Comparison of ENCODE assay signal across 34 cellular contexts in the genomic region with DNA sequence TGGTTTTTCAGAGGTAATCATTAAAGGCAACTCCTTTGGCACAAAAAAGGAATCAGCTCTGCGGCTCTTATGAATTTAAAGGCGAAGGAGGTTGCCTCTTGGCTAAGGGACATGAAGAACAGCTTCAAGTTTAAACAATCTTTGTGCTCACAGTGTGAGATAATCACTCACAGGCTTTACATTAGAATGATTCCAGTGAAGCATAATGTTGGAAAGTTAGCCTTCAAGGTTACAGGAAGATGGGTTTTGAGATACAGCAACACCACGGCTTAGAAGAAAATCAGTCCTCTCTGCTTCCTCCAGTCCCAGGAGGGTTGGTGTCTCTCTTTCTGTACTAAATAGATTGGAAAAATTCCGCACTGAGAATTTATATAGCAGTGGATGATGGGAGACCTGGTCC. TPM values are rescaled to one million over a fixed set of nuclear protein-coding genes. Genes with fewer than 3 reads are reported as not detected.
"Had no signal": no experiment of that assay in that cellular context is flagged by ENCODE, and none has a peak within 500 bp of the region (broad histone marks: within the 10 kb centered on the region; RNA-seq: fewer than 3 reads in every experiment).

No MANE protein-coding gene starts in this region.

- H3K4me3 ChIP-seq: esophagus muscularis mucosa, gastroesophageal sphincter had no signal

- FAIRE-seq: astrocyte, bronchial epithelial cell, colon had no signal

- DNase-seq: activated B cell treated with CpG ODN at 0.5 μM for 24 hours; activated CD4-positive, alpha-beta T cell treated with anti-CD3 and anti-CD28 coated beads for 48 hours; activated CD4-positive, alpha-beta T cell treated with anti-CD3 and anti-CD28 coated beads, Interleukin-2, amount 50 U/mL, for 1 hour; activated CD4-positive, alpha-beta T cell treated with anti-CD3 and anti-CD28 coated beads, Interleukin-2, amount 50 U/mL, for 48 hours; activated CD8-positive, alpha-beta memory T cell treated with anti-CD3 and anti-CD28 coated beads for 24 hours; activated CD8-positive, alpha-beta T cell treated with anti-CD3 and anti-CD28 coated beads for 36 hours; activated effector memory CD4-positive, alpha-beta T cell treated with anti-CD3 and anti-CD28 coated beads, Interleukin-2, amount 50 U/mL, for 16 hours; activated naive CD4-positive, alpha-beta T cell; activated naive CD4-positive, alpha-beta T cell treated with anti-CD3 and anti-CD28 coated beads, Interleukin-2, amount 10 ng/mL, durations not matched to agents 7 days and 5 days; activated naive CD8-positive, alpha-beta T cell treated with anti-CD3 and anti-CD28 coated beads, Interleukin-2, amount 10 ng/mL, durations not matched to agents 7 days and 5 days; activated T-cell treated with anti-CD3 and anti-CD28 coated beads, Interleukin-2, amount 50 U/mL, for 4 hours; amniotic stem cell; anterior cingulate cortex; brain microvascular endothelial cell; caudate nucleus; cortex of kidney; dermis blood vessel endothelial cell; effector CD4-positive, alpha-beta T cell; effector memory CD8-positive, alpha-beta T cell; foreskin melanocyte; SW 1271; T-cell; T-helper 9 cell; WERI-Rb-1 had no signal

- H3K4me3 Mint-ChIP-seq: activated B cell treated with CpG ODN at 0.5 μM for 24 hours; activated CD8-positive, alpha-beta T cell treated with anti-CD3 and anti-CD28 coated beads for 36 hours; activated naive CD4-positive, alpha-beta T cell treated with anti-CD3 and anti-CD28 coated beads, Interleukin-2, amount 10 ng/mL, durations not matched to agents 7 days and 5 days; activated naive CD8-positive, alpha-beta T cell treated with anti-CD3 and anti-CD28 coated beads, Interleukin-2, amount 10 ng/mL, durations not matched to agents 7 days and 5 days; activated T-cell treated with anti-CD3 and anti-CD28 coated beads, Interleukin-2, amount 50 U/mL, for 4 hours; activated T-helper 1 cell treated with anti-CD3 and anti-CD28 coated beads, Interleukin-12 subunit alpha, Interleukin-12 subunit beta, Interleukin-2, Interleukin-4 antibody, amounts not matched to agents 30 ng/mL and 10 ng/mL and 1 ng/mL, durations not matched to agents 14 hours and 24 hours and 36 hours; effector memory CD8-positive, alpha-beta T cell; T-cell; T-helper 1 cell treated with Interleukin-12 subunit alpha and Interleukin-12 subunit beta and Interleukin-4 antibody, amounts not matched to agents 30 μg/mL and 1 μg/mL, for 36 hours had no signal

- H3K36me3 ChIP-seq: brain microvascular endothelial cell, esophagus muscularis mucosa, gastroesophageal sphincter, WERI-Rb-1 had no signal

- H3K27me3 Mint-ChIP-seq: activated CD8-positive, alpha-beta T cell treated with anti-CD3 and anti-CD28 coated beads for 36 hours; effector memory CD8-positive, alpha-beta T cell; T-cell had no signal

- H3K9me3 ChIP-seq: esophagus muscularis mucosa, gastroesophageal sphincter had no signal

- H3K4me1 Mint-ChIP-seq: activated B cell treated with CpG ODN at 0.5 μM for 24 hours had no signal

- H3K27ac ChIP-seq: brain microvascular endothelial cell, esophagus muscularis mucosa, gastroesophageal sphincter, WERI-Rb-1 had no signal

- H3K27ac Mint-ChIP-seq: activated B cell treated with CpG ODN at 0.5 μM for 24 hours; activated CD8-positive, alpha-beta T cell treated with anti-CD3 and anti-CD28 coated beads for 36 hours; activated naive CD4-positive, alpha-beta T cell treated with anti-CD3 and anti-CD28 coated beads, Interleukin-2, amount 10 ng/mL, durations not matched to agents 7 days and 5 days; activated naive CD4-positive, alpha-beta T cell treated with anti-CD3 and anti-CD28 coated beads, Interleukin-2, amount 50 U/mL, for 72 hours; activated naive CD8-positive, alpha-beta T cell treated with anti-CD3 and anti-CD28 coated beads, Interleukin-2, amount 10 ng/mL, durations not matched to agents 7 days and 5 days; activated T-helper 1 cell treated with anti-CD3 and anti-CD28 coated beads, Interleukin-12 subunit alpha, Interleukin-12 subunit beta, Interleukin-2, Interleukin-4 antibody, amounts not matched to agents 30 ng/mL and 10 ng/mL and 1 ng/mL, durations not matched to agents 14 hours and 24 hours and 36 hours; activated T-helper 2 cell treated with anti-CD3 and anti-CD28 coated beads, Interferon-gamma antibody, Interleukin-2, Interleukin-4, amounts not matched to agents 10 μg/mL and 5 μg/mL and 100 μg/mL, durations not matched to agents 14 hours and 24 hours and 36 hours; effector memory CD8-positive, alpha-beta T cell; T-cell; T-helper 1 cell treated with Interleukin-12 subunit alpha and Interleukin-12 subunit beta and Interleukin-4 antibody, amounts not matched to agents 30 μg/mL and 1 μg/mL, for 36 hours had no signal

- H3K9me3 Mint-ChIP-seq: activated B cell treated with CpG ODN at 0.5 μM for 24 hours; activated CD8-positive, alpha-beta T cell treated with anti-CD3 and anti-CD28 coated beads for 36 hours; activated naive CD4-positive, alpha-beta T cell treated with anti-CD3 and anti-CD28 coated beads, Interleukin-2, amount 10 ng/mL, durations not matched to agents 7 days and 5 days; activated naive CD4-positive, alpha-beta T cell treated with anti-CD3 and anti-CD28 coated beads, Interleukin-2, amount 50 U/mL, for 72 hours; activated T-cell treated with anti-CD3 and anti-CD28 coated beads, Interleukin-2, amount 50 U/mL, for 4 hours; activated T-helper 1 cell treated with anti-CD3 and anti-CD28 coated beads, Interleukin-12 subunit alpha, Interleukin-12 subunit beta, Interleukin-2, Interleukin-4 antibody, amounts not matched to agents 30 ng/mL and 10 ng/mL and 1 ng/mL, durations not matched to agents 14 hours and 24 hours and 36 hours; activated T-helper 2 cell treated with anti-CD3 and anti-CD28 coated beads, Interferon-gamma antibody, Interleukin-2, Interleukin-4, amounts not matched to agents 10 μg/mL and 5 μg/mL and 100 μg/mL, durations not matched to agents 14 hours and 24 hours and 36 hours; effector memory CD8-positive, alpha-beta T cell; T-cell; T-helper 1 cell treated with Interleukin-12 subunit alpha and Interleukin-12 subunit beta and Interleukin-4 antibody, amounts not matched to agents 30 μg/mL and 1 μg/mL, for 36 hours had no signal

- ATAC-seq: activated CD4-positive, CD25-positive, alpha-beta regulatory T cell treated with anti-CD3 and anti-CD28 coated beads, Interleukin-2, amount 50 U/mL, for 24 hours; activated CD8-positive, alpha-beta T cell treated with anti-CD3 and anti-CD28 coated beads for 36 hours; activated naive CD4-positive, alpha-beta T cell treated with anti-CD3 and anti-CD28 coated beads, Interleukin-2, amount 50 U/mL, for 72 hours; activated T-cell treated with anti-CD3 and anti-CD28 coated beads, Interleukin-2, amount 50 U/mL, for 4 hours; effector memory CD8-positive, alpha-beta T cell; gastroesophageal sphincter; T-cell had no signal

- H3K36me3 Mint-ChIP-seq: activated naive CD4-positive, alpha-beta T cell treated with anti-CD3 and anti-CD28 coated beads, Interleukin-2, amount 10 ng/mL, durations not matched to agents 7 days and 5 days; activated naive CD4-positive, alpha-beta T cell treated with anti-CD3 and anti-CD28 coated beads, Interleukin-2, amount 50 U/mL, for 72 hours; T-cell had no signal

RNA-seq across cellular contexts. Expression of gene SCD5, which starts 11.6 kb away (rescaled TPM):
- total RNA-seq: activated B cell treated with CpG ODN at 0.5 μM for 24 hours had no signal
